11 cellular contexts compared by ENCODE assay signal in genomic region chr1:54667797-54668196, GRCh38. TPM values are rescaled to one million over a fixed set of nuclear protein-coding genes. Genes with fewer than 3 reads are reported as not detected.
"Had no signal": no experiment of that assay in that cellular context is flagged by ENCODE, and none has a peak within 500 bp of the region (broad histone marks: within the 10 kb centered on the region; RNA-seq: fewer than 3 reads in every experiment).

No MANE protein-coding gene starts in this region.

- FAIRE-seq: HTR-8/SVneo had no signal

- H3K27ac Mint-ChIP-seq: HFFc6, IgD-negative memory B cell had no signal

- DNase-seq: GOT3, HFFc6, KBM-7 had no signal

- H3K36me3 ChIP-seq: HAP-1 had no signal

- H3K4me1 Mint-ChIP-seq: IgD-negative memory B cell had no signal

- H3K36me3 Mint-ChIP-seq: IgD-negative memory B cell had no signal

- H3K9ac ChIP-seq: KMS-11 had no signal

- H3K4me2 ChIP-seq: KMS-11 had no signal

- H3K4me1 ChIP-seq: HAP-1 had no signal

- H3K4me3 ChIP-seq: HAP-1 had no signal

- H3K9me3 ChIP-seq: HAP-1 had no signal

- H3K27ac ChIP-seq: KMS-11 had no signal

- ATAC-seq: HCT116 had no signal

- H3K4me3 Mint-ChIP-seq: HFFc6, IgD-negative memory B cell had no signal

RNA-seq across cellular contexts. Expression of gene MROH7, which starts 26.2 kb away (rescaled TPM):
- total RNA-seq: H4 had no signal
- polyA plus RNA-seq: IgD-negative memory B cell had no signal

RNA-seq across cellular contexts. Expression of gene FAM151A, which starts 44.5 kb away (rescaled TPM):
- total RNA-seq: H4, H7, HFFc6, HT-29 had no signal
- polyA plus RNA-seq: IgD-negative memory B cell had no signal
